16 cellular contexts compared by ENCODE assay signal in the genomic region with DNA sequence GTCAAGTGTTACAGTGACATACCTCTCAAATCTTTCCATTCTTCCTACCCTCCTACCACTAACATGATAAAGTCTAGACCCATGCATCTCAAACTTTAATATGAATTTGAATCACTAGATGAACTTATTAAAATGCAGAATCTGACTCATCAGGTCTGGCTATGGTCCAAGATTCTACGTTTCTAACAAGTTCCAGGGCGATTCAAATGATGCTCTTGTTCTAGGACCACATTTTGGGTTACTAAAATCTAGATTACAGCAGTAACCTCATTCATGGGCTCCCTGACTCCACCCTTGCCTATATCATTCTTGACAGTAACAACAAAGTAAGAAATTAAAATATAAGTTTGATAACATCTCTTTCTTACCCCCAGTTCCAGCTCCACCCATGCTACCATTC.
DNase-seq lines count a peak whose midpoint lies in the region; ATAC-seq, FAIRE-seq and TF ChIP-seq lines count a peak whose summit lies in the region.
"Had no signal": no experiment of that assay in that cellular context is flagged by ENCODE, and none has a peak within 500 bp of the region (broad histone marks: within the 10 kb centered on the region; RNA-seq: fewer than 3 reads in every experiment).

No MANE protein-coding gene starts in this region.

- POLR2A ChIA-PET in K562 (lab: Yijun Ruan, JAX), result no interaction called here

- H3K27me3 ChIP-seq in GM23248 (replicated peaks; ENCODE audit: insufficient read depth) (no peaks in the 10 kb centered on the region), K562 (ENCODE audit: control insufficient read depth in 2 of 2, insufficient read depth in 2 of 2, low read length in 2 of 2) (no peaks in the 10 kb centered on the region)
- H3K27me3 ChIP-seq: BLaER1 treated with 17β-estradiol and CSF1 and Interleukin-3, amounts not matched to agents 10 nM and 100 nM had no signal

- H3K4me1 ChIP-seq in GM23248 (ENCODE audit: insufficient read depth) (no peaks in the 10 kb centered on the region), K562 (replicated peaks in 1 of 2; ENCODE audit: control insufficient read depth in 2 of 2, insufficient read depth in 2 of 2, low read length in 2 of 2) (no peaks in the 10 kb centered on the region)
- H3K4me1 ChIP-seq: BLaER1 treated with 17β-estradiol and CSF1 and Interleukin-3, amounts not matched to agents 10 nM and 100 nM had no signal

- TF ChIP-seq CTCF in K562 (IDR thresholded peaks at IDR 0.05 in 2 of 3, conservative IDR thresholded peaks at IDR 0.05 in 1 of 3; ENCODE audit: insufficient read depth in 2 of 3, low read depth in 1 of 3, low read length in 3 of 3) (no peak), fibroblast of the aortic adventitia (IDR thresholded peaks at IDR 0.05; ENCODE audit: insufficient read depth, low read length) (no peak)

- no peaks in the 10 kb centered on the region for H3F3A ChIP-seq in GM23248 (ENCODE audit: insufficient read depth)

- H3K79me2 ChIP-seq in GM23248 (ENCODE audit: insufficient read depth), result no peaks in the 10 kb centered on the region
- no peaks in the 10 kb centered on the region for H3K79me2 ChIP-seq in K562 (ENCODE audit: control insufficient read depth, insufficient read depth, low read length)

- H4K20me1 ChIP-seq in GM23248 (ENCODE audit: insufficient read depth) (no peaks in the 10 kb centered on the region), K562 (replicated peaks; ENCODE audit: control insufficient read depth, insufficient read depth, low read length) (no peaks in the 10 kb centered on the region)
- H4K20me1 ChIP-seq: BLaER1 treated with 17β-estradiol and CSF1 and Interleukin-3, amounts not matched to agents 10 nM and 100 nM had no signal

- DNase-seq in DMS 273 (lab: John Stamatoyannopoulos, UW; ENCODE audit: unreplicated experiment) (peak; percentile 17), DMS 273 treated with DMSO at 0.1 percent for 48 hours (lab: John Stamatoyannopoulos, UW) (no peak), GM23248 (peak; percentile 1), K562 (ENCODE audit: extremely low read depth in 1 of 4, low spot score in 3 of 4) (no peak), fibroblast of the aortic adventitia (ENCODE audit: low read depth) (peak; percentile 3), SK-N-DZ (ENCODE audit: low spot score) (no peak), T-helper 2 cell (no peak)
- DNase-seq: DMS153, H9, NCI-H1048, NCI-H226, NCI-H526 treated with DMSO at 0.1 percent for 48 hours, PC-9 had no signal

- 14 to 23% methylated on average over 2 of the region's 2 CpGs for WGBS in GM23248 (ENCODE audit: low coverage in 1 of 2, low lambda C conversion rate in 2 of 2, missing lambda C conversion rate in 2 of 2), 2 experiments
- 0% methylated on average over 2 of the region's 2 CpGs for WGBS in K562 (ENCODE audit: insufficient coverage, low coverage, missing lambda C conversion rate)

- no peak overlapping the region for H3K4me3 ChIP-seq in GM23248
- no peak overlapping the region for H3K4me3 ChIP-seq in K562
- H3K4me3 ChIP-seq in fibroblast of the aortic adventitia (ENCODE audit: low read depth, low read length), result no peak overlapping the region
- H3K4me3 ChIP-seq: BLaER1 treated with 17β-estradiol and CSF1 and Interleukin-3, amounts not matched to agents 10 nM and 100 nM; PC-9 had no signal

- no peak for ATAC-seq in K562
- no peak for ATAC-seq in HG03196 (IDR thresholded peaks at IDR 0.05; ENCODE audit: unreplicated experiment)

- intact Hi-C loops in K562 (cut with micrococcal nuclease), result no loop called here

- H3K9me1 ChIP-seq in K562 (ENCODE audit: control insufficient read depth, insufficient read depth, low read length), result no peaks in the 10 kb centered on the region

- no peak for TF ChIP-seq EP300 in K562 (IDR thresholded peaks at IDR 0.05; ENCODE audit: low read length)

- H3K9ac ChIP-seq in GM23248 (no peak overlapping the region), K562 (ENCODE audit: insufficient read depth in 1 of 2, low read depth in 2 of 2, low read length in 2 of 2) (no peak overlapping the region)
- H3K9ac ChIP-seq: BLaER1 treated with 17β-estradiol and CSF1 and Interleukin-3, amounts not matched to agents 10 nM and 100 nM had no signal

- H3K9me3 ChIP-seq in GM23248 (ENCODE audit: low read depth), result no peaks in the 10 kb centered on the region
- no peaks in the 10 kb centered on the region for H3K9me3 ChIP-seq in K562 (replicated peaks; ENCODE audit: control insufficient read depth, insufficient read depth, low read depth, low read length)
- H3K9me3 ChIP-seq: BLaER1 treated with 17β-estradiol and CSF1 and Interleukin-3, amounts not matched to agents 10 nM and 100 nM had no signal

- H3K36me3 ChIP-seq in GM23248 (ENCODE audit: low read depth) (no peaks in the 10 kb centered on the region), K562 (ENCODE audit: control insufficient read depth, insufficient read depth, low read length) (no peaks in the 10 kb centered on the region)
- H3K36me3 ChIP-seq: BLaER1 treated with 17β-estradiol and CSF1 and Interleukin-3, amounts not matched to agents 10 nM and 100 nM had no signal

- BruUV-seq in K562 (replicated peaks; lab: Mats Ljungman, UMichigan), result no TSS peak

- H3K9me2 ChIP-seq in GM23248 (ENCODE audit: insufficient read depth), result no peaks in the 10 kb centered on the region

- in situ Hi-C loops in GM23248 (cut with MboI) (no loop called here), K562 (cut with MboI) (no loop called here)

- H3K27ac ChIP-seq in GM23248 (no peak overlapping the region), K562 (ENCODE audit: extremely low read depth, low read depth, low read length) (no peak overlapping the region)
- H3K27ac ChIP-seq: 22Rv1; BLaER1 treated with 17β-estradiol and CSF1 and Interleukin-3, amounts not matched to agents 10 nM and 100 nM; PC-9 had no signal

- no peak overlapping the region for H2AFZ ChIP-seq in GM23248
- no peak overlapping the region for H2AFZ ChIP-seq in K562 (ENCODE audit: low read depth, low read length)
- H2AFZ ChIP-seq: PC-9 had no signal

- TF ChIP-seq POLR2A in K562 (conservative IDR thresholded peaks at IDR 0.05), result no peak

- no peak for TF ChIP-seq RAD21 in K562 (CRISPR knock-in tag; conservative IDR thresholded peaks at IDR 0.05 in 1 of 2, IDR thresholded peaks at IDR 0.05 in 1 of 2)

- no peak for FAIRE-seq in K562 (lab: Jason Lieb, UNC)

- CTCF ChIA-PET in K562 (lab: Yijun Ruan, JAX; ENCODE audit: low intra/inter-chr PET ratio), result no interaction called here

- H3K4me2 ChIP-seq in GM23248 (ENCODE audit: unreplicated experiment), result no peak overlapping the region
- H3K4me2 ChIP-seq in K562 (ENCODE audit: insufficient read depth, low read length), result no peak overlapping the region
- H3K4me2 ChIP-seq: BLaER1 treated with 17β-estradiol and CSF1 and Interleukin-3, amounts not matched to agents 10 nM and 100 nM; PC-9 had no signal

TF ChIP-seq in K562, 482 proteins besides CTCF, POLR2A, EP300 and RAD21:
- TF ChIP-seq NFRKB (IDR thresholded peaks at IDR 0.05; ENCODE audit: low read depth), result no peak
- no peak for TF ChIP-seq KDM2B (CRISPR knock-in tag; IDR thresholded peaks at IDR 0.05)
- 0 out of 2 replicates have a peak, but pooled peaks have one; percentile 19 for TF ChIP-seq NFIC (IDR thresholded peaks at IDR 0.05)
- no peak for TF ChIP-seq POLR2G (IDR thresholded peaks at IDR 0.05; ENCODE audit: low read depth, low read length)

Comparison
In these comparisons a context has a peak if more than half of its experiments do, and no peak if none do; other contexts are left out.
1. DNase-seq: peak in DMS 273 (single experiment), GM23248 (single experiment) and fibroblast of the aortic adventitia (single experiment); none in DMS 273 treated with DMSO at 0.1 percent for 48 hours (single experiment), K562 (0 of 4), SK-N-DZ (single experiment) and T-helper 2 cell (0 of 5).